ENCODE assay signal across 1 cellular context in the genomic region with DNA sequence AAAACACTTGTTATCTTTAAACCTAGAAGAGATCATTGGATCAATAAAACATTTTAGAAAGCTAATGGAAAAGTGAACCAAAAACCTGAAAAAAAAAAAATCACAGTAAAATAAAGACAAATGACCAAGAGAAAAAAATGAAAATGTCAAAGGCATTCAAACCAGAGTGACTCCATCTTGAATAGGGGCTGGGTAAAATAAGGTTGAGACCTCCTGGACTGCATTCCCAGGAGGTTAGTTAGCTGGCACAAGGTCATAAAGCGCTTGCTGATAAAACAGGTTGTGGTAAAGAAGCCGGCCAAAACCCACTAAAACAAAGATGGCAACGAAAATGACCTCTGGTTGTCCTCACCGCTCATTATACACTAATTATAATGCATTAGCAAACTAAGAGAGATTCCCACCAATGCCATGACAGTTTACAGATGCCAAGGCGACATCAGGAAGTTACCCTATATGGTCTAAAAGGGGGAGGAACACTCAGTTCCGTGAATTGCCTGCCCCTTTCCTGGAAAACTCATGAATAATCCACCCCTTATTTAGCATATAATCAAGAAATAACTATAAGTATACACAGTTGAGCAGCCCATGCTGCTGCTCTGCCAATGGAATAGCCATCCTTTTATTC.
A peak's percentile ranks its signal among the peaks of the same experiment; 100 is the strongest.
TF ChIP-seq lines count a peak whose summit lies in the region.

No MANE protein-coding gene starts in this region.

TF ChIP-seq in K562, 482 proteins besides CTCF, POLR2A, EP300 and RAD21 (continued from another document):
- TF ChIP-seq HMBOX1 (IDR thresholded peaks at IDR 0.05) (no peak), TEAD1 (CRISPR knock-in tag; IDR thresholded peaks at IDR 0.05) (no peak), ZNF354B (CRISPR knock-in tag; IDR thresholded peaks at IDR 0.05) (no peak), NFE2L1 (tag; IDR thresholded peaks at IDR 0.05; ENCODE audit: borderline replicate concordance, low read depth) (no peak), ZNF217 (CRISPR knock-in tag; IDR thresholded peaks at IDR 0.05) (no peak), ARID1B (IDR thresholded peaks at IDR 0.05) (no peak), GTF2E2 (tag; IDR thresholded peaks at IDR 0.05) (no peak), ZNF282 (CRISPR knock-in tag; IDR thresholded peaks at IDR 0.05) (no peak), PHB (CRISPR knock-in tag; IDR thresholded peaks at IDR 0.05) (no peak), SIRT6 (IDR thresholded peaks at IDR 0.05; ENCODE audit: low read depth, low read length) (no peak), CGGBP1 (CRISPR knock-in tag; IDR thresholded peaks at IDR 0.05) (no peak), GATA2 (CRISPR knock-in tag; IDR thresholded peaks at IDR 0.05) (no peak), KAT8 (IDR thresholded peaks at IDR 0.05; ENCODE audit: low read depth) (no peak), RFX1 (IDR thresholded peaks at IDR 0.05) (peak; percentile 68), KDM4B (IDR thresholded peaks at IDR 0.05; ENCODE audit: borderline replicate concordance in 2 of 2, low read depth in 1 of 2) (no peak), JUN (IDR thresholded peaks at IDR 0.05; ENCODE audit: borderline replicate concordance, low read depth, low read length) (no peak), JUN (CRISPR knock-in tag; IDR thresholded peaks at IDR 0.05; ENCODE audit: borderline replicate concordance) (no peak), CBX3 (IDR thresholded peaks at IDR 0.05; ENCODE audit: borderline replicate concordance in 1 of 2, low read length in 2 of 2) (no peak), KDM1A (IDR thresholded peaks at IDR 0.05) (no peak), TGIF2 (CRISPR knock-in tag; IDR thresholded peaks at IDR 0.05) (no peak), RBBP5 (IDR thresholded peaks at IDR 0.05; ENCODE audit: borderline replicate concordance, insufficient read depth, low read length, poor library complexity, severe bottlenecking) (no peak), CUX1 (CRISPR knock-in tag; IDR thresholded peaks at IDR 0.05) (no peak; the same call in 1 of the 2 replicates), DPF2 (IDR thresholded peaks at IDR 0.05) (no peak), SAP30 (IDR thresholded peaks at IDR 0.05; ENCODE audit: borderline replicate concordance, insufficient read depth, low read depth, low read length, poor library complexity, severe bottlenecking) (no peak), MAFK (IDR thresholded peaks at IDR 0.05; ENCODE audit: low read length) (no peak), GABPB1 (CRISPR knock-in tag; IDR thresholded peaks at IDR 0.05) (no peak), AFF4 (CRISPR knock-in tag; IDR thresholded peaks at IDR 0.05) (no peak), MECOM (CRISPR knock-in tag; IDR thresholded peaks at IDR 0.05) (0 out of 2 replicates have a peak, but pooled peaks have one; percentile 47), SRSF3 (IDR thresholded peaks at IDR 0.05; ENCODE audit: insufficient read depth, low read length) (no peak), FOXP1 (CRISPR knock-in tag; IDR thresholded peaks at IDR 0.05) (no peak), STAT5A (IDR thresholded peaks at IDR 0.05; ENCODE audit: borderline replicate concordance, low read length) (peak; percentile 90), PRMT5 (CRISPR knock-in tag; IDR thresholded peaks at IDR 0.05) (no peak), E2F5 (CRISPR knock-in tag; IDR thresholded peaks at IDR 0.05) (no peak), CBX1 (IDR thresholded peaks at IDR 0.05; ENCODE audit: low read depth) (no peak), BRF2 (IDR thresholded peaks at IDR 0.05; ENCODE audit: borderline replicate concordance, insufficient read depth, insufficient read length) (no peak), HMG20B (CRISPR knock-in tag; IDR thresholded peaks at IDR 0.05) (no peak), MTA2 (IDR thresholded peaks at IDR 0.05; ENCODE audit: low read depth) (no peak), SMARCC2 (IDR thresholded peaks at IDR 0.05; ENCODE audit: low read depth) (no peak), ZNF324 (CRISPR knock-in tag; IDR thresholded peaks at IDR 0.05) (no peak), NUFIP1 (IDR thresholded peaks at IDR 0.05; ENCODE audit: partially characterized antibody) (no peak), ZNF589 (CRISPR knock-in tag; IDR thresholded peaks at IDR 0.05; ENCODE audit: low read depth) (no peak)
- TF ChIP-seq, protein P1, sequence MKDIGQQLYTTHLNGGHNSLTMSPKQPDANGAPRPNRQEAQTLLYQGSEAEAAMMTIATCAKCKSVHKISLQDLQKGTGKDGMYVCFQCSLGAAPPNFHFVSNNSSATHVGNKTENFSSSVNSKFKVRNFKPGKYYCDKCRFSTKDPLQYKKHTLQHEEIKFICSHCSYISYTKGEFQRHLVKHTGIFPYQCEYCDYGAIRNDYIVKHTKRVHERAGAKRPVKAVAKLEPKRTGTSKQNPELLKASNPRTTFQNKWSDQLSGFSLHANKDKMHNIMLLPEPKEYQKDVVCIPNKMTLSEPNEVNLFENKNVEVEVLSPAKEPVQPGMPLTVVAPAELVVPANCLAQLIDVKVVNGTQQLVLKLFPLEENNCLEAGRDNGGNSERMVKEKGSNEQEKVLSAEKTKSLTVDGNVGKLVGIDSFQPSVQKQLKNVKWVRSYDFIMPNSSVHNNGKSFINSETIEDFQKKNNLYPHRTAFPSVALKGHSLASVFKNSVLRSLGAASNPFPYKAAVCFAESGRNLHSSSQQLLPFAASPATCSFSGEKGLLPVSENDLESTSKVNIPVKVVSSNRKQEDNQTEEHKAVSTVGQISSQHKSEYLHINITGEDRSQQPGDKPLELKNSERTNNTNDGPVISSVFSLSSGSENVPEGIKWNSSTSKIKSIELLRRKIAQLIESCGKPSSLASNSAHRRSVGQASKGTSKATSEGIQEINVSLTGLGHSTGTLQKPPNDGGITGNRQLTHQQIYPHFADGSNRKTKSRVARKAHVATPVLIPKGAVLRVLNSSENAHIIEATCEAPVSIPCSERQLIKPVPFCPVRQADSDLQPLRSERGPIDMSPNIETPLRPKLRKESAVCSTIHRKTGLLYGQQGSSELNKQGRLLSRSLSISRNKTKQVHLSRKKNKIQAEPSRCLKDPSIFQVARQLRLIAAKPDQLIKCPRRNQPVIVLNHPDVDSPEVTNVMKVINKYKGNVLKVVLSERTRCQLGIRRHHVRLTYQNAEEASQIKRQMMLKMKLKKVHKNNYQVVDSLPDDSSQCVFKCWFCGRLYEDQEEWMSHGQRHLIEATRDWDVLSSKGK (CRISPR knock-in tag; IDR thresholded peaks at IDR 0.05): no peak
- TF ChIP-seq, protein P2, sequence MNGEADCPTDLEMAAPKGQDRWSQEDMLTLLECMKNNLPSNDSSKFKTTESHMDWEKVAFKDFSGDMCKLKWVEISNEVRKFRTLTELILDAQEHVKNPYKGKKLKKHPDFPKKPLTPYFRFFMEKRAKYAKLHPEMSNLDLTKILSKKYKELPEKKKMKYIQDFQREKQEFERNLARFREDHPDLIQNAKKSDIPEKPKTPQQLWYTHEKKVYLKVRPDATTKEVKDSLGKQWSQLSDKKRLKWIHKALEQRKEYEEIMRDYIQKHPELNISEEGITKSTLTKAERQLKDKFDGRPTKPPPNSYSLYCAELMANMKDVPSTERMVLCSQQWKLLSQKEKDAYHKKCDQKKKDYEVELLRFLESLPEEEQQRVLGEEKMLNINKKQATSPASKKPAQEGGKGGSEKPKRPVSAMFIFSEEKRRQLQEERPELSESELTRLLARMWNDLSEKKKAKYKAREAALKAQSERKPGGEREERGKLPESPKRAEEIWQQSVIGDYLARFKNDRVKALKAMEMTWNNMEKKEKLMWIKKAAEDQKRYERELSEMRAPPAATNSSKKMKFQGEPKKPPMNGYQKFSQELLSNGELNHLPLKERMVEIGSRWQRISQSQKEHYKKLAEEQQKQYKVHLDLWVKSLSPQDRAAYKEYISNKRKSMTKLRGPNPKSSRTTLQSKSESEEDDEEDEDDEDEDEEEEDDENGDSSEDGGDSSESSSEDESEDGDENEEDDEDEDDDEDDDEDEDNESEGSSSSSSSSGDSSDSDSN (IDR thresholded peaks at IDR 0.05; ENCODE audit: borderline replicate concordance in 1 of 2, low read depth in 2 of 2, low read length in 2 of 2): no peak
